ENCODE assay signal across 8 cellular contexts in genomic region chr2:231680992-231681852, GRCh38. TPM values are rescaled to one million over a fixed set of nuclear protein-coding genes. Genes with fewer than 3 reads are reported as not detected.
A peak's percentile ranks its signal among the peaks of the same experiment; 100 is the strongest.
DNase-seq lines count a peak whose midpoint lies in the region; ATAC-seq and TF ChIP-seq lines count a peak whose summit lies in the region.

No MANE protein-coding gene starts in this region.

- CTCF ChIA-PET in A673 (lab: Charles Lee) = no interaction called here

- in situ Hi-C loops in ACHN (cut with HindIII; ENCODE audit: low pct_ligation_motif_present, low pct_unique_long_range_greater_than_20kb, low sequenced_read_pairs) = no loop called here
- in situ Hi-C loops in GM13976 (cut with MboI; ENCODE audit: low sequenced_read_pairs, unreplicated experiment) = no loop called here

- H3K9me3 ChIP-seq in smooth muscle cell (replicated peaks; ENCODE audit: low read depth) = no peaks in the 10 kb centered on the region
- H3K9me3 ChIP-seq in A673 (ENCODE audit: low read depth, low read length, poor library complexity, severe bottlenecking) = no peaks in the 10 kb centered on the region

- H3F3A ChIP-seq in smooth muscle cell (ENCODE audit: low read depth) = peaks cover 10% of the 10 kb centered on the region

- no TSS peak for BruUV-seq in A673 (replicated peaks; lab: Mats Ljungman, UMichigan)

- peak overlapping the region; percentile 94 for H3K4me2 ChIP-seq in smooth muscle cell

- POLR2A ChIA-PET in A673 (lab: Charles Lee; ENCODE audit: low non-redundant PET) = no interaction called here

- no peaks in the 10 kb centered on the region for H3K36me3 ChIP-seq in kidney epithelial cell (ENCODE audit: control insufficient read depth, insufficient read depth, low read length)
- H3K36me3 ChIP-seq in smooth muscle cell (ENCODE audit: low read depth) = no peaks in the 10 kb centered on the region
- H3K36me3 ChIP-seq in A673 (ENCODE audit: insufficient read depth, low read length, poor library complexity, severe bottlenecking) = no peaks in the 10 kb centered on the region

- peak overlapping the region; percentile 87 for H2AFZ ChIP-seq in smooth muscle cell (ENCODE audit: low read depth)

- H3K4me1 ChIP-seq in smooth muscle cell (ENCODE audit: low read depth) (peaks cover 12% of the 10 kb centered on the region), A673 (ENCODE audit: insufficient read depth, low read length, poor library complexity, severe bottlenecking) (no peaks in the 10 kb centered on the region)

- DNase-seq in ACHN = peak; percentile 87
- DNase-seq in GM13976 (ENCODE audit: low spot score) = peak; percentile 96
- peak; percentile 73 for DNase-seq in NOMO-1 treated with DMSO at 0.1 percent for 48 hours (lab: John Stamatoyannopoulos, UW; ENCODE audit: unreplicated experiment)
- peak; percentile 74 for DNase-seq in choroid plexus epithelial cell (ENCODE audit: low read depth)
- DNase-seq in kidney epithelial cell (ENCODE audit: low read depth) = no peak
- peak; percentile 64 for DNase-seq in smooth muscle cell (lab: John Stamatoyannopoulos, UW; ENCODE audit: unreplicated experiment)
- no peak for DNase-seq in A673 (ENCODE audit: low spot score)

- H3K27ac ChIP-seq in smooth muscle cell (ENCODE audit: low read depth) = peak overlapping the region; percentile 84
- H3K27ac ChIP-seq in A673 (ENCODE audit: low read depth, low read length, poor library complexity, severe bottlenecking) = no peak overlapping the region

- no peaks in the 10 kb centered on the region for H3K79me2 ChIP-seq in smooth muscle cell (ENCODE audit: low read depth)

- peak; percentile 58 for ATAC-seq in HG02840 (IDR thresholded peaks at IDR 0.05; ENCODE audit: low FRiP score, unreplicated experiment)

- H4K20me1 ChIP-seq in smooth muscle cell (ENCODE audit: low read depth) = no peaks in the 10 kb centered on the region

- peak overlapping the region; percentile 87 for H3K9ac ChIP-seq in smooth muscle cell (ENCODE audit: low read depth)

- no peaks in the 10 kb centered on the region for H3K27me3 ChIP-seq in kidney epithelial cell (ENCODE audit: control insufficient read depth, insufficient read depth, low read length)
- H3K27me3 ChIP-seq in smooth muscle cell (ENCODE audit: low read depth) = no peaks in the 10 kb centered on the region
- H3K27me3 ChIP-seq in A673 (replicated peaks; ENCODE audit: insufficient read depth, low read depth, low read length, poor library complexity) = no peaks in the 10 kb centered on the region

- H3K4me3 ChIP-seq in choroid plexus epithelial cell (ENCODE audit: low read depth, low read length) (peak overlapping the region; percentile 58), kidney epithelial cell (ENCODE audit: low read depth, low read length) (peak overlapping the region; percentile 45), smooth muscle cell (peak overlapping the region; percentile 65), A673 (ENCODE audit: low read depth, low read length, poor library complexity, severe bottlenecking) (no peak overlapping the region)

- intact Hi-C loops in A673 (cut with micrococcal nuclease; ENCODE audit: unreplicated experiment) = no loop called here

- WGBS in smooth muscle cell (ENCODE audit: low lambda C conversion rate) = 10% methylated on average over 41 of the region's 79 CpGs

- no peak for TF ChIP-seq CTCF in GM13976 (IDR thresholded peaks at IDR 0.05; ENCODE audit: borderline replicate concordance, control extremely low read depth, extremely low read depth, insufficient read depth, missing control alignments)
- TF ChIP-seq CTCF in choroid plexus epithelial cell (conservative IDR thresholded peaks at IDR 0.05; ENCODE audit: low read depth, low read length) = no peak
- TF ChIP-seq CTCF in kidney epithelial cell (IDR thresholded peaks at IDR 0.05; ENCODE audit: insufficient read depth, low read length, poor library complexity, severe bottlenecking) = no peak
- no peak for TF ChIP-seq CTCF in smooth muscle cell (IDR thresholded peaks at IDR 0.05; ENCODE audit: borderline replicate concordance, insufficient read depth, poor library complexity, severe bottlenecking)
- no peak for TF ChIP-seq CTCF in A673 (conservative IDR thresholded peaks at IDR 0.05; ENCODE audit: low read depth, low read length)

RNA-seq across cellular contexts. Expression of gene PTMA, which starts 27.1 kb away (rescaled TPM):
- total RNA-seq in kidney epithelial cell (757 and 913 TPM in 2 replicates), smooth muscle cell (576 and 655 TPM in 2 replicates), A673 (2021) (1,708 and 1,722 TPM in 2 replicates)
- polyA plus RNA-seq in smooth muscle cell = 615 and 653 TPM in 2 replicates

Comparison
In these comparisons a context has a peak if more than half of its experiments do, and no peak if none do; other contexts are left out.
1. DNase-seq: peak in ACHN (single experiment), GM13976 (single experiment), NOMO-1 treated with DMSO at 0.1 percent for 48 hours (single experiment), choroid plexus epithelial cell (single experiment) and smooth muscle cell (single experiment); none in kidney epithelial cell (single experiment) and A673 (single experiment).